18 cellular contexts compared by ENCODE assay signal in the genomic region with DNA sequence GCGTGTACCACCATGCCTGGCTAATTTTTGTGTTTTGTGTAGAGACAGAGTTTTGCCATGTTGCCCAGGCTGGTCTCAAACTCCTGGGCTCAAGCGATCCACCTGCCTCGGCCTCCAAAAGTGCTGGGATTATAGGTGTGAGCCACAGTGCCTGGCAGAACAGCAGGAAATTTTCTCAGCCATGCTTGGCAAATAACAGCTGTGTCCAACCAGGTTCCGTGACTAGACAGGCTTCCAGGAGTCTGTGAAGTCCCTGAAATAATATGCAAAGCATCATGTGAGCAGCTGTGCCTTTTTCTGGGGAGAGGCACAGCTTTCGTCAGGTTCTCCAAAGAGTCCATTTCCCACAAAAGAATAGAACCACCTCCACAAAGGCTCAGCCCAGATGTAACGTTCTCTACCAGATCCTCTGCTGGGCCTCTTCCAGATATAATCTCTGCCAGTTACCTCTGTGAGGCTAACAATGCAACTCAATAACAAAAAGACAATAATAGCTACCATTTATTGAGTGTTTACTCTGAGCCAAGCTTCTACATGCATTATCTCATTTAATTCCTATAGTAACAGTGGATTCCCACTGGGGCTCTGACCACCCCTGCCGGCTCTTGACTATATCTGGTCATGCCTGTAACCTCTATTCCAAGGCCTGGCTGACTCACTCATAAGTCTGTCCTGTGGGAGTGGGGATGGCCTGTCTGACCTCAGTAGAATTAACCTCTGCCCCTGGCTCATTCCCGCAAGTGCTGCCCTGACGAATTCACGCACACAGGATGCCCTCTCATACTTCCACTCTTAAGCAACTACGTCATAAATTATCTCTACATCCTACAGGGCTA. TPM values are rescaled to one million over a fixed set of nuclear protein-coding genes. Genes with fewer than 3 reads are reported as not detected.
DNase-seq lines count a peak whose midpoint lies in the region; ATAC-seq, FAIRE-seq and TF ChIP-seq lines count a peak whose summit lies in the region.
"Had no signal": no experiment of that assay in that cellular context is flagged by ENCODE, and none has a peak within 500 bp of the region (broad histone marks: within the 10 kb centered on the region; RNA-seq: fewer than 3 reads in every experiment).

No MANE protein-coding gene starts in this region.

- peak; percentile 64 for DNase-seq in H54 (ENCODE audit: insufficient read length, low spot score)
- peak; percentile 76 for DNase-seq in NCI-H2171 treated with DMSO at 0.1 percent for 48 hours (lab: John Stamatoyannopoulos, UW)
- DNase-seq in dermis blood vessel endothelial cell = peak; percentile 4
- peak; percentile 53 for DNase-seq in occipital lobe (lab: John Stamatoyannopoulos, UW)
- DNase-seq in RPMI8226 = no peak
- no peak for DNase-seq in mucosa of descending colon
- DNase-seq: activated gamma-delta T cell treated with Interleukin-2 at 50 U/mL for 16 hours; C1 segment of cervical spinal cord; DMS79 treated with DMSO at 0.1 percent for 48 hours; effector CD4-positive, alpha-beta T cell; foreskin melanocyte; H9; immature natural killer cell; midbrain; NCI-H1930 had no signal

- TF ChIP-seq POLR2A in H54 (IDR thresholded peaks at IDR 0.05; ENCODE audit: low read depth, low read length) = no peak

- TF ChIP-seq CTCF in mucosa of descending colon (IDR thresholded peaks at IDR 0.05) = no peak

- FAIRE-seq in H54 (lab: Jason Lieb, UNC) = no peak

- H3K4me1 ChIP-seq in mucosa of descending colon (ENCODE audit: low read depth) = peaks cover 8% of the 10 kb centered on the region

- no peak for ATAC-seq in HG03520 (IDR thresholded peaks at IDR 0.05; ENCODE audit: unreplicated experiment)
- ATAC-seq in mucosa of descending colon = no peak

- intact Hi-C loops in mucosa of descending colon (cut with DNase I, micrococcal nuclease) = no loop called here

- no peak overlapping the region for H3K4me3 ChIP-seq in mucosa of descending colon

- no peaks in the 10 kb centered on the region for H3K36me3 ChIP-seq in mucosa of descending colon (ENCODE audit: low read depth)

- H3K9me3 ChIP-seq in mucosa of descending colon = no peaks in the 10 kb centered on the region

RNA-seq across cellular contexts. Expression of a gene that starts 4.0 kb away (rescaled TPM):
- total RNA-seq in dermis blood vessel endothelial cell (0.70 TPM in 1 of 2 replicates, not detected in the other), occipital lobe (33.4 TPM), mucosa of descending colon (under 1 TPM in 1 of 3 donors, not detected in 2; 0.35 TPM)
- total RNA-seq: activated CD8-positive, alpha-beta memory T cell treated with anti-CD3 and anti-CD28 coated beads for 36 hours; OCI-LY7 had no signal

RNA-seq across cellular contexts. Expression of a gene that starts 52.9 kb away (rescaled TPM):
- total RNA-seq in dermis blood vessel endothelial cell = 116 and 131 TPM in 2 replicates
- 102 TPM for total RNA-seq in occipital lobe
- total RNA-seq in mucosa of descending colon = 10 to 100 TPM; 22.9 to 33.4 (median 29.5) TPM

RNA-seq across cellular contexts. Expression of a gene that starts 53.2 kb away (rescaled TPM):
- 34.3 and 36.9 TPM in 2 replicates for total RNA-seq in dermis blood vessel endothelial cell
- 36.0 TPM for total RNA-seq in occipital lobe
- 10 to 100 TPM; 16.0 to 20.5 (median 16.8) TPM for total RNA-seq in mucosa of descending colon

Comparison
In these comparisons a context has a peak if more than half of its experiments do, and no peak if none do; other contexts are left out.
1. DNase-seq: peak in H54 (single experiment), NCI-H2171 treated with DMSO at 0.1 percent for 48 hours (single experiment), dermis blood vessel endothelial cell (single experiment) and occipital lobe (single experiment); none in RPMI8226 (single experiment) and mucosa of descending colon (0 of 3).
2. RNA of a gene that starts 4.0 kb away (total RNA-seq): 33.4 TPM in occipital lobe (single experiment); 0.35 TPM in mucosa of descending colon and 0.70 TPM in dermis blood vessel endothelial cell; every median in the first group is over 10 times any median in the second.